ENCODE assay signal across 15 cellular contexts in the genomic region with DNA sequence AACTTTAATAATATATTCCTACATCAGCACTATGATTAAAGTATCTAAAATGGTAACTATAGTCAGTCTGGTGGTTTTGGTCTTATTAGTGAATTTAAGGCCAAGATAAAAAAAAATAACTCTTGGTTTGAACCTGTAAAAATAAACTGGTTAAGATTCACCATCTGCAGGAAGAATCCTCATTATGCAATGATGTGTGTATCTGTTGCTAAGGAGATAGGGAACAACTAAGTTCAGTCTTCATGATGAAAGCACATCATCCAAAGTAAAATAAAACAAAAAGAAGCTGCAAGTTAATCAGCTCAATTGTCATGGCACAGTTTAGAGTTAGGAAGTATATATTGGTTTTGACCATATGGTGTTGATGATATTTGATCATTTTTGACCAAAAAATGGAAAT.
"Had no signal": no experiment of that assay in that cellular context is flagged by ENCODE, and none has a peak within 500 bp of the region (broad histone marks: within the 10 kb centered on the region; RNA-seq: fewer than 3 reads in every experiment).

No MANE protein-coding gene starts in this region.

- H3K4me3 ChIP-seq: ascending aorta, cardiac muscle cell, lower lobe of right lung, psoas muscle, right lobe of liver had no signal

- H3K4me1 ChIP-seq: ascending aorta, lower lobe of right lung, psoas muscle, right lobe of liver had no signal

- ATAC-seq: activated CD4-positive, CD25-positive, alpha-beta regulatory T cell treated with anti-CD3 and anti-CD28 coated beads, Interleukin-2, amount 50 U/mL, for 24 hours; esophagus mucosa; left colon; lower lobe of right lung; psoas muscle; right lobe of liver; T-cell had no signal

- DNase-seq: activated CD4-positive, alpha-beta T cell treated with anti-CD3 and anti-CD28 coated beads, Interleukin-2, amount 50 U/mL, for 1 hour; activated CD8-positive, alpha-beta memory T cell treated with anti-CD3 and anti-CD28 coated beads for 24 hours; activated naive CD4-positive, alpha-beta T cell; activated naive CD8-positive, alpha-beta T cell treated with anti-CD3 and anti-CD28 coated beads, Interleukin-2, amount 10 ng/mL, durations not matched to agents 7 days and 5 days; left colon; lower lobe of right lung; midbrain; psoas muscle; right lobe of liver; T-cell; T-helper 9 cell had no signal

- H3K27me3 ChIP-seq: ascending aorta, cardiac muscle cell, right lobe of liver had no signal

- H3K9me3 ChIP-seq: ascending aorta, lower lobe of right lung, psoas muscle, right lobe of liver had no signal

- H3K27ac ChIP-seq: ascending aorta, cardiac muscle cell, lower lobe of right lung, psoas muscle, right lobe of liver had no signal

- H3K36me3 ChIP-seq: ascending aorta, cardiac muscle cell, lower lobe of right lung, right lobe of liver had no signal
